Comparison of ENCODE assay signal across 25 cellular contexts in the genomic region with DNA sequence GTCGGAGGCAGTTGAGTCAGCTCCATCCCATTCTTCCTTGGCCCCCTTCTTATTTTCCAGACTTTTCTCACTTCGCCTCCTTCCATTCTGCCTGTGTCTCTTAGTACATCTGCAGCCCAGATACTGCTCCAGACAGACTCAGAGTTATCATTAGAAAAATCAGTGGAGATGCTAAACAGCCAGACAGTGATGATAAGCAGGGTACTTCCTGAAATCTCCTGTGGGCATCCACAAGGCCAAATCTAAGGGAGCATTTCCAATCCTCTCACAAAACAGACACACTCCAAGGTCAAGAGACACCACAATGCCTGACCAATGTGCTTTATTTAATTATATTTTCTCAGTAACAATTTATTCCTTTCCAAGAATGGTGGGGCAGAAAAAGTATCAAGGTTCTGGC. TPM values are rescaled to one million over a fixed set of nuclear protein-coding genes. Genes with fewer than 3 reads are reported as not detected.
DNase-seq lines count a peak whose midpoint lies in the region; ATAC-seq and TF ChIP-seq lines count a peak whose summit lies in the region.
"Had no signal": no experiment of that assay in that cellular context is flagged by ENCODE, and none has a peak within 500 bp of the region (broad histone marks: within the 10 kb centered on the region; RNA-seq: fewer than 3 reads in every experiment).

No MANE protein-coding gene starts in this region.

- no peak overlapping the region for H3K4me2 ChIP-seq in mesendoderm (ENCODE audit: low read length)

- DNase-seq in CD4-positive, CD25-positive, alpha-beta regulatory T cell: no peak
- DNase-seq in CD4-positive, alpha-beta T cell: no peak
- DNase-seq in T-helper 17 cell (no peak), mesendoderm (peak; percentile 13), foreskin melanocyte (no peak), amniotic stem cell (lab: John Stamatoyannopoulos, UW) (no peak)
- DNase-seq: ACHN, C1 segment of cervical spinal cord, Caco-2, DMS153, GDM1, H7, HFFc6, IMR-90, NCI-H1417, NCI-H187 treated with DMSO at 0.1 percent for 48 hours, NCI-H226, NCI-H524 treated with DMSO at 0.1 percent for 48 hours, RPMI8226, SHP77 treated with DMSO at 0.1 percent for 48 hours had no signal

- H4K8ac ChIP-seq in mesendoderm (ENCODE audit: low read depth, low read length): no peak overlapping the region

- H3K4me1 ChIP-seq in CD4-positive, CD25-positive, alpha-beta regulatory T cell (ENCODE audit: control insufficient read depth, insufficient read depth, low read length, poor library complexity, severe bottlenecking): peaks cover 23% of the 10 kb centered on the region
- H3K4me1 ChIP-seq in mesendoderm (ENCODE audit: control insufficient read depth, low read depth, low read length): peaks cover 7% of the 10 kb centered on the region
- H3K4me1 ChIP-seq: Caco-2 had no signal

- H3K4me3 Mint-ChIP-seq in CD4-positive, CD25-positive, alpha-beta regulatory T cell: no peak overlapping the region
- no peak overlapping the region for H3K4me3 Mint-ChIP-seq in CD4-positive, alpha-beta T cell
- H3K4me3 Mint-ChIP-seq in T-helper 17 cell: no peak overlapping the region
- H3K4me3 Mint-ChIP-seq: HFFc6 had no signal

- no peak for ATAC-seq in CD4-positive, CD25-positive, alpha-beta regulatory T cell (ENCODE audit: low read depth in 2 of 2)
- ATAC-seq in CD4-positive, alpha-beta T cell (ENCODE audit: poor library complexity): no peak
- ATAC-seq in T-helper 17 cell: no peak
- no peak for ATAC-seq in HG03097 (IDR thresholded peaks at IDR 0.05; ENCODE audit: low FRiP score, unreplicated experiment)

- WGBS in mesendoderm (ENCODE audit: extremely low coverage, insufficient coverage, low lambda C conversion rate): no CpG with 5 or more reads among the region's 2 CpGs

- H3K36me3 Mint-ChIP-seq in CD4-positive, CD25-positive, alpha-beta regulatory T cell: peaks cover 20% of the 10 kb centered on the region
- peaks cover 27% of the 10 kb centered on the region for H3K36me3 Mint-ChIP-seq in CD4-positive, alpha-beta T cell (ENCODE audit: low read depth)
- H3K36me3 Mint-ChIP-seq in T-helper 17 cell (ENCODE audit: low read depth): no peaks in the 10 kb centered on the region

- H3K36me3 ChIP-seq in CD4-positive, CD25-positive, alpha-beta regulatory T cell (ENCODE audit: control insufficient read depth, insufficient read depth, low read length): peaks cover 12% of the 10 kb centered on the region
- no peaks in the 10 kb centered on the region for H3K36me3 ChIP-seq in mesendoderm (ENCODE audit: control insufficient read depth, insufficient read depth, low read length)

- H3K27ac Mint-ChIP-seq in CD4-positive, CD25-positive, alpha-beta regulatory T cell: peak overlapping the region; percentile 26 to 87 (median 30)
- H3K27ac Mint-ChIP-seq in CD4-positive, alpha-beta T cell: peak overlapping the region; percentile 47
- H3K27ac Mint-ChIP-seq in T-helper 17 cell: peak overlapping the region; percentile 22
- H3K27ac Mint-ChIP-seq: HFFc6 had no signal

- peak overlapping the region; percentile 52 for H3K4ac ChIP-seq in mesendoderm (ENCODE audit: low read depth, low read length)

- no peaks in the 10 kb centered on the region for H3K27me3 ChIP-seq in CD4-positive, CD25-positive, alpha-beta regulatory T cell (ENCODE audit: control insufficient read depth, insufficient read depth, low read length)
- H3K27me3 ChIP-seq in CD4-positive, alpha-beta T cell (ENCODE audit: control insufficient read depth, insufficient read depth, low read length): no peaks in the 10 kb centered on the region
- H3K27me3 ChIP-seq in mesendoderm (ENCODE audit: insufficient read depth, low read length, poor library complexity): no peaks in the 10 kb centered on the region

- H3K9me3 Mint-ChIP-seq in CD4-positive, CD25-positive, alpha-beta regulatory T cell: peaks cover 0 to 7% (median 4%) of the 10 kb centered on the region in 7 donors
- peaks cover 6% of the 10 kb centered on the region for H3K9me3 Mint-ChIP-seq in CD4-positive, alpha-beta T cell

- POLR2A ChIA-PET in CD4-positive, alpha-beta T cell (lab: Charles Lee): no interaction called here

- no peak overlapping the region for H4K5ac ChIP-seq in mesendoderm (ENCODE audit: low read length)

- TF ChIP-seq CTCF in CD4-positive, alpha-beta T cell (IDR thresholded peaks at IDR 0.05): no peak

- no peaks in the 10 kb centered on the region for H3K79me1 ChIP-seq in mesendoderm (ENCODE audit: low read length)

- no peak overlapping the region for H3K23ac ChIP-seq in mesendoderm (ENCODE audit: low read length)

- no peak overlapping the region for H3K4me3 ChIP-seq in CD4-positive, CD25-positive, alpha-beta regulatory T cell (ENCODE audit: low read depth, low read length)
- H3K4me3 ChIP-seq in mesendoderm (ENCODE audit: low read length): no peak overlapping the region

- H3K9ac ChIP-seq in mesendoderm (ENCODE audit: low read length): no peak overlapping the region

- no peaks in the 10 kb centered on the region for H3K79me2 ChIP-seq in mesendoderm (ENCODE audit: control insufficient read depth, insufficient read depth, low read length)

- peaks cover 0 to under 1% of the 10 kb centered on the region in 2 experiments for H3K9me3 ChIP-seq in CD4-positive, CD25-positive, alpha-beta regulatory T cell (ENCODE audit: control insufficient read depth in 2 of 2, low read length in 2 of 2)
- no peaks in the 10 kb centered on the region for H3K9me3 ChIP-seq in CD4-positive, alpha-beta T cell (ENCODE audit: control insufficient read depth, low read length)
- no peaks in the 10 kb centered on the region for H3K9me3 ChIP-seq in T-helper 17 cell (ENCODE audit: control insufficient read depth, low read length, poor library complexity, severe bottlenecking)
- H3K9me3 ChIP-seq: Caco-2 had no signal

- CTCF ChIA-PET in CD4-positive, alpha-beta T cell (lab: Charles Lee): no interaction called here

- H3K4me1 Mint-ChIP-seq in CD4-positive, CD25-positive, alpha-beta regulatory T cell: peaks cover 19 to 41% (median 27%) of the 10 kb centered on the region in 4 donors
- H3K4me1 Mint-ChIP-seq in CD4-positive, alpha-beta T cell (ENCODE audit: low read depth): peaks cover 48% of the 10 kb centered on the region
- H3K4me1 Mint-ChIP-seq in T-helper 17 cell: peaks cover 33% of the 10 kb centered on the region

- no peak overlapping the region for H3K27ac ChIP-seq in CD4-positive, CD25-positive, alpha-beta regulatory T cell (ENCODE audit: insufficient read depth, low read length, poor library complexity, severe bottlenecking)
- H3K27ac ChIP-seq in CD4-positive, alpha-beta T cell (ENCODE audit: low read depth, low read length): no peak overlapping the region
- no peak overlapping the region for H3K27ac ChIP-seq in mesendoderm (ENCODE audit: low read depth, low read length)
- H3K27ac ChIP-seq: HL-60 had no signal

- no peak overlapping the region for H2BK15ac ChIP-seq in mesendoderm (replicated peaks; ENCODE audit: low read depth)

- H3K56ac ChIP-seq in mesendoderm (ENCODE audit: low read length): no peak overlapping the region

- intact Hi-C loops in CD4-positive, alpha-beta T cell (cut with DNase I, micrococcal nuclease): loop anchor here in 1 of 2 experiments (10.0 kb wide), 1 partner anchor 49 kb away; a partner anchor contains a TSS

- no peak overlapping the region for H2BK5ac ChIP-seq in mesendoderm (ENCODE audit: low read length)

- H3K18ac ChIP-seq in mesendoderm (ENCODE audit: low read length): no peak overlapping the region

- peak overlapping the region; percentile 78 for H2BK120ac ChIP-seq in mesendoderm (ENCODE audit: low read depth, low read length)

- no peaks in the 10 kb centered on the region for H3K27me3 Mint-ChIP-seq in CD4-positive, CD25-positive, alpha-beta regulatory T cell
- no peaks in the 10 kb centered on the region for H3K27me3 Mint-ChIP-seq in CD4-positive, alpha-beta T cell
- no peaks in the 10 kb centered on the region for H3K27me3 Mint-ChIP-seq in T-helper 17 cell

- no peak overlapping the region for H2AK5ac ChIP-seq in mesendoderm (ENCODE audit: low read length)

RNA-seq across cellular contexts. Expression of a gene that starts 14.5 kb away (rescaled TPM):
- 1.5 TPM for total RNA-seq in CD4-positive, CD25-positive, alpha-beta regulatory T cell
- 1 to 10 TPM in 3 of 4 donors, under 1 TPM in 1; 0.79 to 3.2 (median 2.8) TPM for polyA plus RNA-seq in CD4-positive, CD25-positive, alpha-beta regulatory T cell
- total RNA-seq in CD4-positive, alpha-beta T cell: under 1 TPM; 0.36 to 0.84 TPM
- 1 to 10 TPM in 1 of 2 donors, under 1 TPM in 1; 0.37 to 1.8 TPM for total RNA-seq in T-helper 17 cell
- polyA plus RNA-seq in mesendoderm (2013, experiment 1 of 2): 0.58 TPM
- 0.73 TPM for polyA plus RNA-seq in mesendoderm (2013, experiment 2 of 2)
- total RNA-seq: Caco-2, HFFc6, HT1080, IMR-90, M059J had no signal
- polyA plus RNA-seq: IMR-90 had no signal

RNA-seq across cellular contexts. Expression of a gene that starts 49.7 kb away (rescaled TPM):
- 1.3 TPM for total RNA-seq in CD4-positive, CD25-positive, alpha-beta regulatory T cell
- polyA plus RNA-seq in CD4-positive, CD25-positive, alpha-beta regulatory T cell: 1 to 10 TPM; 4.1 to 7.2 (median 5.9) TPM
- under 1 TPM; 0.47 to 0.88 TPM for total RNA-seq in CD4-positive, alpha-beta T cell
- total RNA-seq in T-helper 17 cell: 1 to 10 TPM; 1.3 to 1.8 TPM
- 3.2 TPM for polyA plus RNA-seq in mesendoderm (2013, experiment 1 of 2)
- 3.1 TPM for polyA plus RNA-seq in mesendoderm (2013, experiment 2 of 2)
- total RNA-seq: Daoy, HFFc6, HT1080, IMR-90 had no signal
- polyA plus RNA-seq: IMR-90 had no signal
